In the genomic region with DNA sequence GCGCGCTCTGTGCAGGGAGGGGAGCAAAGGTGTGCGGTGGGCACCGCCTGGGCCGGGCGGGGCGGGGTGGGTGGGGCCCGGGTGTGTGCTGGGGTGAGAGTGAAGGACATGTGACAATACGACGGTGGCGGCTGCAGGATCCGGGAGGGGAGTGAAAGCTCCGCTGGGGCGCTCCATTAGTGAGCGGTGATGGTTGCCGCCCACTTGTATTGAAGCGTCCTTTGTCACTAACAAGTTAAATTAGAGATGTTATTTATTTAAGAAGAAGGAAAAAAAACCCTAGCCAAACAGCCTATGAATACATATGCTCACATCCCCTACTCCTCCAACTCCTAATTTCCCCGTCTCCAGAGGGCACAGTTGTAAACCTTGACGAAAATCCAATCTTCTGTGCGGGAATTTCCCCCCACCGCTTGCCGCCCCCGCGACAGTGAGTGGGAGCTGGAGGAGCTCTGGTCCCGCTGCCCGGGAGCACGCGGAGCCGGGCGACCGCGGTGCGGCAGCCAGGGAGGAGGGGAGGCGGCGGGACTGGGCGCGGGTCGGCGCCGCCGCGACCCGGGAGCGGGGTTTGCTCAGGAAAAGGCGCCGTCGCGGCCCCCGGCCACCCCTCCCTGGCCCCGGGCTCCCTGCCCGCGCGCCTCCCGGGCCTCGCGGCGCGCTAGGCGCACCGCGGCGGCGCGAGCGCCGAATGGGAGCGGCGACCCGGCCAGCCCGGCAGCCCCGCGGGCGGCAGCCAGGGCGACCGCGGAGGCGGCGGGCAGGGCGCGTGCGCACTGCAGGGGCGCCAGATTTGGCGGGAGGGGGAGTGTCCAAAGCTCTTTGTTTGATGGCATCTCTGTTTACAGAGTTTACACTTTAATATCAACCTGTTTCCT, we compare ENCODE assay signal across 8 cellular contexts. TPM values are rescaled to one million over a fixed set of nuclear protein-coding genes. Genes with fewer than 3 reads are reported as not detected.
A peak's percentile ranks its signal among the peaks of the same experiment; 100 is the strongest.
DNase-seq lines count a peak whose midpoint lies in the region; ATAC-seq and FAIRE-seq lines count a peak whose summit lies in the region.

MYB (plus strand) TSS at position 851 of the 875 bp plus-strand sequence. CDS start 206 bp downstream, outside the sequence.

- no CpG with 5 or more reads among the region's 83 CpGs for WGBS in iPS DF 6.9 (ENCODE audit: insufficient coverage, insufficient read length)
- 0 to 1% (median 0%) methylated on average over 58 to 83 of the region's 83 CpGs for WGBS in small intestine, 3 donors

- H3K27ac ChIP-seq in iPS DF 6.9 (ENCODE audit: low read length) (no peak within 1 kb of the TSS), small intestine (ENCODE audit: low read depth in 1 of 2, low read length in 1 of 2) (peak within 1 kb of the TSS; percentile 35 to 74)

- peak; percentile 42 for ATAC-seq in GM18511 (IDR thresholded peaks at IDR 0.05; ENCODE audit: unreplicated experiment)
- ATAC-seq in HG02970 (IDR thresholded peaks at IDR 0.05; ENCODE audit: low FRiP score, unreplicated experiment): peak; percentile 36

- FAIRE-seq in small intestine (lab: Jason Lieb, UNC): no peak

- intact Hi-C loops in T-helper 1 cell treated with Interleukin-12 subunit alpha and Interleukin-12 subunit beta and Interleukin-4 antibody, amounts not matched to agents 30 ng/mL and 1 ng/mL, for 36 hours (cut with micrococcal nuclease): loop anchor here (1.0 to 5.0 kb wide), 5 partner anchors 10 to 1072 kb away; partner anchors contain the start of genes AHI1 and MTFR2

- peak; percentile 57 for DNase-seq in NCI-H1694 treated with DMSO at 0.1 percent for 48 hours (lab: John Stamatoyannopoulos, UW)
- peak; percentile 79 for DNase-seq in adipocyte (ENCODE audit: low read depth)
- no peak for DNase-seq in iPS DF 6.9 (ENCODE audit: low read depth, low spot score)
- peak; percentile 77 for DNase-seq in small intestine
- no peak for DNase-seq in GM19240 (ENCODE audit: insufficient read length, low spot score)

- H3K4me3 ChIP-seq in adipocyte (ENCODE audit: low read length) (peak within 1 kb of the TSS; percentile 83), iPS DF 6.9 (ENCODE audit: low read length) (peak within 1 kb of the TSS; percentile 75), small intestine (ENCODE audit: low read depth in 1 of 2, low read length in 2 of 2) (peak within 1 kb of the TSS; percentile 79 to 82)

- H3K36me3 ChIP-seq in adipocyte (ENCODE audit: control insufficient read depth, insufficient read depth, low read length, severe bottlenecking) (no peaks in the 10 kb centered on the region), iPS DF 6.9 (ENCODE audit: control insufficient read depth, insufficient read depth, low read length) (no peaks in the 10 kb centered on the region), small intestine (ENCODE audit: control insufficient read depth in 2 of 2, insufficient read depth in 2 of 2, low read length in 2 of 2) (no peaks in the 10 kb centered on the region)

- H3K27me3 ChIP-seq in adipocyte (replicated peaks; ENCODE audit: control insufficient read depth, insufficient read depth, low read length): peaks cover 16% of the 10 kb centered on the region
- H3K27me3 ChIP-seq in iPS DF 6.9 (ENCODE audit: control insufficient read depth, insufficient read depth, low read length): peaks cover 8% of the 10 kb centered on the region; the same call in 1 of the 2 replicates
- H3K27me3 ChIP-seq in small intestine (ENCODE audit: control insufficient read depth in 2 of 2, insufficient read depth in 2 of 2, low read length in 2 of 2): peaks cover 0 to 2% of the 10 kb centered on the region in 2 donors

- H3K4me1 ChIP-seq in adipocyte (ENCODE audit: control insufficient read depth, insufficient read depth, low read length): peaks cover 36% of the 10 kb centered on the region
- no peaks in the 10 kb centered on the region for H3K4me1 ChIP-seq in iPS DF 6.9 (ENCODE audit: control insufficient read depth, insufficient read depth, low read length)
- H3K4me1 ChIP-seq in small intestine (ENCODE audit: control insufficient read depth in 2 of 2, insufficient read depth in 1 of 2, low read depth in 1 of 2, low read length in 1 of 2): no peaks in the 10 kb centered on the region

- H3K9me3 ChIP-seq in adipocyte (ENCODE audit: control insufficient read depth, low read length) (no peaks in the 10 kb centered on the region), iPS DF 6.9 (ENCODE audit: control insufficient read depth, insufficient read depth, low read length) (no peaks in the 10 kb centered on the region), small intestine (ENCODE audit: control insufficient read depth, low read depth) (no peaks in the 10 kb centered on the region)

- no peak within 1 kb of the TSS for H3K9ac ChIP-seq in adipocyte (ENCODE audit: low read length)

RNA-seq across cellular contexts. Expression of gene MYB, which starts in this region (rescaled TPM):
- total RNA-seq in T-helper 1 cell treated with Interleukin-12 subunit alpha and Interleukin-12 subunit beta and Interleukin-4 antibody, amounts not matched to agents 30 ng/mL and 1 ng/mL, for 36 hours: 52.6 and 58.3 TPM in 2 replicates
- polyA plus RNA-seq in small intestine: 10 to 100 TPM in 1 of 3 donors, 1 to 10 TPM in 2; 1.6 to 19.8 (median 2.7) TPM

Comparison
In these comparisons a context has a peak if more than half of its experiments do, and no peak if none do; other contexts are left out.
1. DNase-seq: peak in NCI-H1694 treated with DMSO at 0.1 percent for 48 hours (single experiment), adipocyte (single experiment) and small intestine (single experiment); none in iPS DF 6.9 (single experiment) and GM19240 (single experiment).
2. Peak in every context shown above with its lines, with median percentiles within 50 percentile points of each other: H3K4me3 ChIP-seq.